1 cellular context compared by ENCODE assay signal in genomic region chr22:29641052-29641780, GRCh38.
TF ChIP-seq lines count a peak whose summit lies in the region.

No MANE protein-coding gene starts in this region.

TF ChIP-seq in HEK293, 187 proteins besides CTCF, POLR2A, EP300 and RAD21 (continued from another document):
- TF ChIP-seq, protein P1, sequence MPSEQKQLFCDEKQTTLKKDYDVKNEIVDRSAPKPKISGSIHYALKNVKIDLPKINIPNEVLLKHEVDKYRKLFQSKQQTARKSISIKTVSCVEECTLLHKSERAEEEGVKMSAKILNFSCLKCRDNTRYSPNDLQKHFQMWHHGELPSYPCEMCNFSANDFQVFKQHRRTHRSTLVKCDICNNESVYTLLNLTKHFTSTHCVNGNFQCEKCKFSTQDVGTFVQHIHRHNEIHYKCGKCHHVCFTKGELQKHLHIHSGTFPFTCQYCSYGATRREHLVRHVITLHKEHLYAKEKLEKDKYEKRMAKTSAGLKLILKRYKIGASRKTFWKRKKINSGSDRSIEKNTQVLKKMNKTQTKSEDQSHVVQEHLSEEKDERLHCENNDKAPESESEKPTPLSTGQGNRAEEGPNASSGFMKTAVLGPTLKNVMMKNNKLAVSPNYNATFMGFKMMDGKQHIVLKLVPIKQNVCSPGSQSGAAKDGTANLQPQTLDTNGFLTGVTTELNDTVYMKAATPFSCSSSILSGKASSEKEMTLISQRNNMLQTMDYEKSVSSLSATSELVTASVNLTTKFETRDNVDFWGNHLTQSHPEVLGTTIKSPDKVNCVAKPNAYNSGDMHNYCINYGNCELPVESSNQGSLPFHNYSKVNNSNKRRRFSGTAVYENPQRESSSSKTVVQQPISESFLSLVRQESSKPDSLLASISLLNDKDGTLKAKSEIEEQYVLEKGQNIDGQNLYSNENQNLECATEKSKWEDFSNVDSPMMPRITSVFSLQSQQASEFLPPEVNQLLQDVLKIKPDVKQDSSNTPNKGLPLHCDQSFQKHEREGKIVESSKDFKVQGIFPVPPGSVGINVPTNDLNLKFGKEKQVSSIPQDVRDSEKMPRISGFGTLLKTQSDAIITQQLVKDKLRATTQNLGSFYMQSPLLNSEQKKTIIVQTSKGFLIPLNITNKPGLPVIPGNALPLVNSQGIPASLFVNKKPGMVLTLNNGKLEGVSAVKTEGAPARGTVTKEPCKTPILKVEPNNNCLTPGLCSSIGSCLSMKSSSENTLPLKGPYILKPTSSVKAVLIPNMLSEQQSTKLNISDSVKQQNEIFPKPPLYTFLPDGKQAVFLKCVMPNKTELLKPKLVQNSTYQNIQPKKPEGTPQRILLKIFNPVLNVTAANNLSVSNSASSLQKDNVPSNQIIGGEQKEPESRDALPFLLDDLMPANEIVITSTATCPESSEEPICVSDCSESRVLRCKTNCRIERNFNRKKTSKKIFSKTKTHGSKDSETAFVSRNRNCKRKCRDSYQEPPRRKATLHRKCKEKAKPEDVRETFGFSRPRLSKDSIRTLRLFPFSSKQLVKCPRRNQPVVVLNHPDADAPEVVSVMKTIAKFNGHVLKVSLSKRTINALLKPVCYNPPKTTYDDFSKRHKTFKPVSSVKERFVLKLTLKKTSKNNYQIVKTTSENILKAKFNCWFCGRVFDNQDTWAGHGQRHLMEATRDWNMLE (tag by site-specific recombination; conservative IDR thresholded peaks at IDR 0.05; ENCODE audit: low read depth) = 0 out of 2 replicates have a peak, but pooled peaks have one; percentile 24
- 0 out of 2 replicates have a peak, but pooled peaks have one; percentile 50 for TF ChIP-seq ZNF391 (tag by site-specific recombination; IDR thresholded peaks at IDR 0.05; ENCODE audit: borderline replicate concordance, low read depth)
- TF ChIP-seq ZBTB8A (tag by site-specific recombination; IDR thresholded peaks at IDR 0.05) = peak; percentile 55; the same call in 1 of the 2 replicates
- peak; percentile 67 for TF ChIP-seq FEZF1 (tag by site-specific recombination; IDR thresholded peaks at IDR 0.05)
- TF ChIP-seq INSM2 (tag by site-specific recombination; IDR thresholded peaks at IDR 0.05) = peak; percentile 66
- TF ChIP-seq IKZF3 (tag by site-specific recombination; IDR thresholded peaks at IDR 0.05) = peak; percentile 85
- no peak for TF ChIP-seq ZNF701 (tag by site-specific recombination; IDR thresholded peaks at IDR 0.05)
- TF ChIP-seq ZNF19 (tag by site-specific recombination; IDR thresholded peaks at IDR 0.05; ENCODE audit: low read depth) = 0 out of 2 replicates have a peak, but pooled peaks have one; percentile 10
- 0 out of 2 replicates have a peak, but pooled peaks have one; percentile 36 for TF ChIP-seq ZBTB1 (tag by site-specific recombination; IDR thresholded peaks at IDR 0.05)
- TF ChIP-seq ZNF571 (tag by site-specific recombination; IDR thresholded peaks at IDR 0.05) = no peak
- TF ChIP-seq, protein P2, sequence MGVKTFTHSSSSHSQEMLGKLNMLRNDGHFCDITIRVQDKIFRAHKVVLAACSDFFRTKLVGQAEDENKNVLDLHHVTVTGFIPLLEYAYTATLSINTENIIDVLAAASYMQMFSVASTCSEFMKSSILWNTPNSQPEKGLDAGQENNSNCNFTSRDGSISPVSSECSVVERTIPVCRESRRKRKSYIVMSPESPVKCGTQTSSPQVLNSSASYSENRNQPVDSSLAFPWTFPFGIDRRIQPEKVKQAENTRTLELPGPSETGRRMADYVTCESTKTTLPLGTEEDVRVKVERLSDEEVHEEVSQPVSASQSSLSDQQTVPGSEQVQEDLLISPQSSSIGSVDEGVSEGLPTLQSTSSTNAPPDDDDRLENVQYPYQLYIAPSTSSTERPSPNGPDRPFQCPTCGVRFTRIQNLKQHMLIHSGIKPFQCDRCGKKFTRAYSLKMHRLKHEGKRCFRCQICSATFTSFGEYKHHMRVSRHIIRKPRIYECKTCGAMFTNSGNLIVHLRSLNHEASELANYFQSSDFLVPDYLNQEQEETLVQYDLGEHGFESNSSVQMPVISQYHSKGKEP (tag by site-specific recombination; IDR thresholded peaks at IDR 0.05) = peak; percentile 64; the same call in 1 of the 2 replicates
- TF ChIP-seq ZNF202 (tag by site-specific recombination; IDR thresholded peaks at IDR 0.05; ENCODE audit: borderline replicate concordance) = no peak
- peak; percentile 13; the same call in 1 of the 2 replicates for TF ChIP-seq MZF1 (tag by site-specific recombination; IDR thresholded peaks at IDR 0.05; ENCODE audit: borderline replicate concordance)
- peak; percentile 84 for TF ChIP-seq TRIM28 (IDR thresholded peaks at IDR 0.05; ENCODE audit: borderline replicate concordance, low read length)
- TF ChIP-seq SP7 (tag by site-specific recombination; IDR thresholded peaks at IDR 0.05) = peak; percentile 73; the same call in 1 of the 2 replicates
- peak; percentile 27; the same call in 1 of the 2 replicates for TF ChIP-seq TCF7L2 (IDR thresholded peaks at IDR 0.05; ENCODE audit: borderline replicate concordance, low read depth, low read length)
- 0 out of 2 replicates have a peak, but pooled peaks have one; percentile 26 for TF ChIP-seq ZNF639 (tag by site-specific recombination; IDR thresholded peaks at IDR 0.05)
- 0 out of 2 replicates have a peak, but pooled peaks have one; percentile 16 for TF ChIP-seq ZNF664 (tag by site-specific recombination; IDR thresholded peaks at IDR 0.05)
- peak; percentile 82; the same call in 1 of the 2 replicates for TF ChIP-seq ZNF561 (tag by site-specific recombination; IDR thresholded peaks at IDR 0.05; ENCODE audit: borderline replicate concordance)
- no peak for TF ChIP-seq ZNF510 (tag by site-specific recombination; IDR thresholded peaks at IDR 0.05; ENCODE audit: insufficient replicate concordance)
- no peak for TF ChIP-seq ZNF121 (tag by site-specific recombination; IDR thresholded peaks at IDR 0.05)
- TF ChIP-seq ZNF10 (tag by site-specific recombination; IDR thresholded peaks at IDR 0.05) = no peak
- peak; percentile 44 for TF ChIP-seq ZBTB17 (tag by site-specific recombination; IDR thresholded peaks at IDR 0.05)
- TF ChIP-seq ZNF354C (tag by site-specific recombination; IDR thresholded peaks at IDR 0.05; ENCODE audit: borderline replicate concordance, low read depth) = no peak
- TF ChIP-seq RBAK (tag by site-specific recombination; IDR thresholded peaks at IDR 0.05) = no peak
- TF ChIP-seq GFI1B (tag by site-specific recombination; IDR thresholded peaks at IDR 0.05) = 0 out of 2 replicates have a peak, but pooled peaks have one; percentile 24
- no peak for TF ChIP-seq MEIS1 (CRISPR knock-in tag; IDR thresholded peaks at IDR 0.05; ENCODE audit: borderline replicate concordance)
- peak; percentile 92 for TF ChIP-seq OSR2 (tag by site-specific recombination; IDR thresholded peaks at IDR 0.05)
- TF ChIP-seq ZNF624 (tag by site-specific recombination; IDR thresholded peaks at IDR 0.05) = no peak
